10 cellular contexts compared by ENCODE assay signal in genomic region chr3:58998476-58999117, GRCh38. TPM values are rescaled to one million over a fixed set of nuclear protein-coding genes. Genes with fewer than 3 reads are reported as not detected.
DNase-seq lines count a peak whose midpoint lies in the region; ATAC-seq, FAIRE-seq and TF ChIP-seq lines count a peak whose summit lies in the region.
"Had no signal": no experiment of that assay in that cellular context is flagged by ENCODE, and none has a peak within 500 bp of the region (broad histone marks: within the 10 kb centered on the region; RNA-seq: fewer than 3 reads in every experiment).

No MANE protein-coding gene starts in this region.

- POLR2A ChIA-PET in HepG2 (lab: Yijun Ruan, JAX) = no interaction called here

- FAIRE-seq in HepG2 (lab: Jason Lieb, UNC) = no peak

- H3K4me1 ChIP-seq in adrenal gland (replicated peaks in 1 of 2) (peaks cover 11 to 19% of the 10 kb centered on the region in 2 donors), HepG2 (ENCODE audit: insufficient read depth, low read length) (no peaks in the 10 kb centered on the region)
- H3K4me1 ChIP-seq: heart right ventricle had no signal

- H3K27ac ChIP-seq in adrenal gland (peak overlapping the region in 3 of 5 donors; percentile 8 to 52 (median 27)), HepG2 (ENCODE audit: extremely low read length, insufficient read depth, low read length) (no peak overlapping the region)
- H3K27ac ChIP-seq: heart right ventricle had no signal

- intact Hi-C loops in adrenal gland (cut with DNase I) (loop anchor here in 1 of 2 donors (10.0 kb wide), 1 partner anchor 56 kb away; the partner anchor contains the start of gene CFAP20DC), HepG2 (cut with micrococcal nuclease; ENCODE audit: unreplicated experiment) (no loop called here)

- H3K9me3 ChIP-seq in adrenal gland (replicated peaks in 1 of 3) = no peaks in the 10 kb centered on the region
- no peaks in the 10 kb centered on the region for H3K9me3 ChIP-seq in HepG2 (ENCODE audit: low read length)
- H3K9me3 ChIP-seq: heart right ventricle had no signal

- TF ChIP-seq CTCF in adrenal gland (IDR thresholded peaks at IDR 0.05) (no peak), HepG2 (CRISPR knock-in tag; IDR thresholded peaks at IDR 0.05) (no peak)

- no peaks in the 10 kb centered on the region for H3K79me2 ChIP-seq in HepG2 (ENCODE audit: insufficient read depth, low read length)

- H3K27me3 ChIP-seq in adrenal gland (no peaks in the 10 kb centered on the region), HepG2 (ENCODE audit: control insufficient read depth in 1 of 2, insufficient read depth in 2 of 2, low read length in 2 of 2) (no peaks in the 10 kb centered on the region; a peak in 1 of 5 replicates)
- H3K27me3 ChIP-seq: heart right ventricle had no signal

- no peak for TF ChIP-seq RAD21 in HepG2 (CRISPR knock-in tag; IDR thresholded peaks at IDR 0.05)

- H3K4me3 ChIP-seq in adrenal gland (no peak overlapping the region), HepG2 (replicated peaks in 1 of 3; ENCODE audit: insufficient read depth in 1 of 3, low read depth in 2 of 3, low read length in 3 of 3) (no peak overlapping the region)
- H3K4me3 ChIP-seq: heart right ventricle had no signal

- CTCF ChIA-PET in HepG2 (lab: Yijun Ruan, JAX; ENCODE audit: low intra/inter-chr PET ratio, low total read pairs) = no interaction called here

- TF ChIP-seq POLR2A in adrenal gland (IDR thresholded peaks at IDR 0.05) (no peak), HepG2 (IDR thresholded peaks at IDR 0.05; ENCODE audit: insufficient read depth in 1 of 2, low read depth in 2 of 2, low read length in 2 of 2) (no peak)

- 51 to 64% (median 55%) methylated on average over 4 of the region's 4 CpGs for WGBS in adrenal gland, 4 donors
- WGBS in HepG2 (ENCODE audit: low lambda C conversion rate) = 27% methylated on average over 4 of the region's 4 CpGs

- ATAC-seq in HG03378 (IDR thresholded peaks at IDR 0.05; ENCODE audit: unreplicated experiment) (peak; percentile 69), HepG2 (no peak), GM18870 (IDR thresholded peaks at IDR 0.05; ENCODE audit: unreplicated experiment) (no peak)

- no peaks in the 10 kb centered on the region for H4K20me1 ChIP-seq in HepG2 (ENCODE audit: insufficient read depth, low read length)

- no peaks in the 10 kb centered on the region for H3K36me3 ChIP-seq in adrenal gland (replicated peaks in 1 of 2)
- no peaks in the 10 kb centered on the region for H3K36me3 ChIP-seq in HepG2 (replicated peaks in 1 of 2; ENCODE audit: control insufficient read depth in 1 of 2, insufficient read depth in 2 of 2, low read length in 2 of 2)
- H3K36me3 ChIP-seq: heart right ventricle had no signal

- peak; percentile 95 for DNase-seq in COLO829 (ENCODE audit: low spot score)
- peak in 6 of 7 donors; percentile 52 to 72 (median 64) for DNase-seq in adrenal gland
- DNase-seq in HepG2 (ENCODE audit: low spot score) = no peak
- no peak for DNase-seq in medulla oblongata (ENCODE audit: extremely low spot score)
- DNase-seq in hippocampal formation (lab: John Stamatoyannopoulos, UW) = no peak
- no peak for DNase-seq in NCI-H2227 treated with DMSO at 0.1 percent for 48 hours (lab: John Stamatoyannopoulos, UW)
- DNase-seq: activated CD4-positive, alpha-beta T cell treated with anti-CD3 and anti-CD28 coated beads for 4 hours; heart right ventricle had no signal

- H3K4me2 ChIP-seq in HepG2 (ENCODE audit: low read depth, low read length) = no peak overlapping the region

- no TSS peak for BruUV-seq in HepG2 (replicated peaks; lab: Mats Ljungman, UMichigan)

- TF ChIP-seq EP300 in HepG2 (IDR thresholded peaks at IDR 0.05; ENCODE audit: low read depth in 2 of 2, low read length in 2 of 2) (no peak), HepG2 (CRISPR knock-in tag; IDR thresholded peaks at IDR 0.05; ENCODE audit: borderline replicate concordance) (no peak)

- no peak overlapping the region for H3K9ac ChIP-seq in HepG2 (ENCODE audit: insufficient read depth, low read depth, low read length)

- in situ Hi-C loops in HepG2 (cut with HindIII; ENCODE audit: extremely low pct_ligation_motif_present, low pct_unique_long_range_greater_than_20kb) = no loop called here

- H2AFZ ChIP-seq in HepG2 (ENCODE audit: low read length) = no peak overlapping the region

TF ChIP-seq in HepG2, 621 proteins besides CTCF, POLR2A, EP300 and RAD21:
- TF ChIP-seq CREB1 (IDR thresholded peaks at IDR 0.05) = peak; percentile 69
- no peak for TF ChIP-seq CREB1 (CRISPR knock-in tag; IDR thresholded peaks at IDR 0.05)
- no peak for TF ChIP-seq NFE2 (CRISPR knock-in tag; IDR thresholded peaks at IDR 0.05)

RNA-seq across cellular contexts. Expression of gene CFAP20DC, which starts 51.2 kb away (rescaled TPM):
- total RNA-seq in adrenal gland = 1 to 10 TPM in 7 of 8 donors, under 1 TPM in 1; 0.35 to 3.4 (median 2.3) TPM
- 1 to 10 TPM in 2 of 3 donors, under 1 TPM in 1; 0.64 to 1.6 (median 1.2) TPM for polyA plus RNA-seq in adrenal gland
- not detected in 2 replicates for total RNA-seq in HepG2 (2016; rRNA removed; fragmentation: Illumina TruSeq; extraction: Trizol)
- total RNA-seq in HepG2 (2016; cell fraction: cytosol; rRNA removed; fragmentation: Illumina TruSeq; extraction: Trizol; ENCODE audit: low read depth) = not detected in 2 replicates
- not detected in 2 replicates for total RNA-seq in HepG2 (2016; cell fraction: insoluble cytoplasmic fraction; rRNA removed; fragmentation: Illumina TruSeq; extraction: Trizol)
- not detected in 2 replicates for total RNA-seq in HepG2 (2016; cell fraction: membrane; rRNA removed; fragmentation: Illumina TruSeq; extraction: Trizol)
- not detected in 2 replicates for total RNA-seq in HepG2 (2016; cell fraction: nucleus; rRNA removed; fragmentation: Illumina TruSeq; extraction: Trizol)
- not detected in 2 replicates for polyA plus RNA-seq in HepG2 (2011; rRNA removed)
- not detected in 2 replicates for polyA plus RNA-seq in HepG2 (2011; cell fraction: cytosol; rRNA removed)
- polyA plus RNA-seq in HepG2 (2011; cell fraction: nucleus; rRNA removed) = not detected in 2 replicates
- polyA plus RNA-seq in HepG2 (2012) = not detected in 2 replicates
- not detected in 2 replicates for polyA plus RNA-seq in HepG2 (2016; cell fraction: cytosol; fragmentation: Illumina TruSeq; extraction: Trizol; ENCODE audit: low read depth)
- polyA plus RNA-seq in HepG2 (2016; cell fraction: insoluble cytoplasmic fraction; fragmentation: Illumina TruSeq; extraction: Trizol; ENCODE audit: low read depth) = not detected in 2 replicates
- polyA plus RNA-seq in HepG2 (2016; cell fraction: membrane; fragmentation: Illumina TruSeq; extraction: Trizol; ENCODE audit: low read depth) = not detected in 2 replicates
- polyA plus RNA-seq in HepG2 (2016; cell fraction: nucleus; fragmentation: Illumina TruSeq; extraction: Trizol; ENCODE audit: insufficient read depth, low read depth) = not detected in 2 replicates
- not detected in 2 replicates for polyA minus RNA-seq in HepG2 (2011; rRNA and poly(A)+ RNA removed; ENCODE audit: low replicate concordance)
- not detected in 2 replicates for polyA minus RNA-seq in HepG2 (2011; cell fraction: cytosol; rRNA and poly(A)+ RNA removed)
- polyA minus RNA-seq in HepG2 (2011; cell fraction: nucleus; rRNA and poly(A)+ RNA removed) = not detected in 2 replicates

Comparison
In these comparisons a context has a peak if more than half of its experiments do, and no peak if none do; other contexts are left out.
1. DNase-seq: peak in COLO829 (single experiment) and adrenal gland (6 of 7); none in HepG2 (single experiment), medulla oblongata (single experiment), hippocampal formation (0 of 2) and NCI-H2227 treated with DMSO at 0.1 percent for 48 hours (single experiment).